ENCODE assay signal across 9 cellular contexts in genomic region chr16:32116080-32116479, GRCh38.
DNase-seq lines count a peak whose midpoint lies in the region; ATAC-seq, FAIRE-seq and TF ChIP-seq lines count a peak whose summit lies in the region.
"Had no signal": no experiment of that assay in that cellular context is flagged by ENCODE, and none has a peak within 500 bp of the region (broad histone marks: within the 10 kb centered on the region; RNA-seq: fewer than 3 reads in every experiment).

No MANE protein-coding gene starts in this region.

- no peak overlapping the region for H3K27ac Mint-ChIP-seq in stimulated activated naive CD8-positive, alpha-beta T cell treated with anti-CD3 and anti-CD28 coated beads, Interleukin-15, Interleukin-2, amounts not matched to agents 100 ng/mL and 50 ng/mL, for 24 hours

- peak overlapping the region; percentile 26 for H3K4me3 Mint-ChIP-seq in stimulated activated naive CD8-positive, alpha-beta T cell treated with anti-CD3 and anti-CD28 coated beads, Interleukin-15, Interleukin-2, amounts not matched to agents 100 ng/mL and 50 ng/mL, for 24 hours

- no peaks in the 10 kb centered on the region for H3K4me1 Mint-ChIP-seq in stimulated activated naive CD8-positive, alpha-beta T cell treated with anti-CD3 and anti-CD28 coated beads, Interleukin-15, Interleukin-2, amounts not matched to agents 100 ng/mL and 50 ng/mL, for 24 hours (ENCODE audit: low read depth)

- TF ChIP-seq POLR2A in GM12891 (IDR thresholded peaks at IDR 0.05; ENCODE audit: low read depth, low read length): no peak

- H3K36me3 Mint-ChIP-seq in stimulated activated naive CD8-positive, alpha-beta T cell treated with anti-CD3 and anti-CD28 coated beads, Interleukin-15, Interleukin-2, amounts not matched to agents 100 ng/mL and 50 ng/mL, for 24 hours (ENCODE audit: low read depth): no peaks in the 10 kb centered on the region

- no peak for TF ChIP-seq CTCF in fibroblast of the aortic adventitia (IDR thresholded peaks at IDR 0.05; ENCODE audit: insufficient read depth, low read length)

- peak; percentile 46; the same call in 1 of the 3 replicates for ATAC-seq in SK-N-SH treated with all-trans-retinoic acid at 6 μM for 48 hours
- ATAC-seq in HG03159 (IDR thresholded peaks at IDR 0.05; ENCODE audit: unreplicated experiment): no peak

- DNase-seq in NCI-H146 (lab: John Stamatoyannopoulos, UW): peak; percentile 8
- no peak for DNase-seq in NCI-H146 treated with DMSO at 0.1 percent for 48 hours (lab: John Stamatoyannopoulos, UW; ENCODE audit: unreplicated experiment)
- no peak for DNase-seq in fibroblast of the aortic adventitia (ENCODE audit: low read depth)
- DNase-seq in stimulated activated CD4-positive, alpha-beta T cell treated with anti-CD3 and anti-CD28 coated beads, Interleukin-2, amount 100 ng/mL, for 48 hours: no peak
- DNase-seq in GM12891 (ENCODE audit: insufficient read length, low spot score): no peak

- H3K9me3 Mint-ChIP-seq in stimulated activated naive CD8-positive, alpha-beta T cell treated with anti-CD3 and anti-CD28 coated beads, Interleukin-15, Interleukin-2, amounts not matched to agents 100 ng/mL and 50 ng/mL, for 24 hours: no peaks in the 10 kb centered on the region

- peaks cover 4% of the 10 kb centered on the region for H3K27me3 Mint-ChIP-seq in stimulated activated naive CD8-positive, alpha-beta T cell treated with anti-CD3 and anti-CD28 coated beads, Interleukin-15, Interleukin-2, amounts not matched to agents 100 ng/mL and 50 ng/mL, for 24 hours

- FAIRE-seq in GM12891 (lab: Jason Lieb, UNC): no peak
- FAIRE-seq: endometrium had no signal

- peak overlapping the region; percentile 48 for H3K4me3 ChIP-seq in fibroblast of the aortic adventitia (ENCODE audit: low read depth, low read length)

TF ChIP-seq in SK-N-SH treated with all-trans-retinoic acid at 6 μM for 48 hours, 23 proteins besides CTCF, POLR2A, EP300 and RAD21:
- TF ChIP-seq ZNF8 (CRISPR knock-in tag; IDR thresholded peaks at IDR 0.05) (no peak), PATZ1 (CRISPR knock-in tag; IDR thresholded peaks at IDR 0.05; ENCODE audit: borderline replicate concordance) (no peak), ZFP30 (CRISPR knock-in tag; IDR thresholded peaks at IDR 0.05) (no peak), PPARA (CRISPR knock-in tag; IDR thresholded peaks at IDR 0.05; ENCODE audit: borderline replicate concordance) (no peak), ZC3H10 (CRISPR knock-in tag; IDR thresholded peaks at IDR 0.05) (no peak), TCF4 (CRISPR knock-in tag; IDR thresholded peaks at IDR 0.05; ENCODE audit: borderline replicate concordance) (no peak)
TF ChIP-seq in SK-N-SH treated with all-trans-retinoic acid at 6 μM for 48 hours: peak in this region for 0.

TF ChIP-seq in GM12891, 5 proteins besides CTCF, POLR2A, EP300 and RAD21:
- TF ChIP-seq POLR2AphosphoS5 (IDR thresholded peaks at IDR 0.05; ENCODE audit: low read depth, low read length) (no peak), PAX5 (IDR thresholded peaks at IDR 0.05; ENCODE audit: insufficient read depth, low read length, severe bottlenecking) (no peak), SPI1 (IDR thresholded peaks at IDR 0.05; ENCODE audit: low read depth, low read length) (no peak)
